23 cellular contexts compared by ENCODE assay signal in genomic region chr1:63630238-63630637, GRCh38. TPM values are rescaled to one million over a fixed set of nuclear protein-coding genes. Genes with fewer than 3 reads are reported as not detected.
DNase-seq lines count a peak whose midpoint lies in the region; ATAC-seq, FAIRE-seq and TF ChIP-seq lines count a peak whose summit lies in the region.
"Had no signal": no experiment of that assay in that cellular context is flagged by ENCODE, and none has a peak within 500 bp of the region (broad histone marks: within the 10 kb centered on the region; RNA-seq: fewer than 3 reads in every experiment).

No MANE protein-coding gene starts in this region.

- H3K36me3 ChIP-seq in bronchial epithelial cell (ENCODE audit: control insufficient read depth, insufficient read depth, low read length) (peaks cover 7% of the 10 kb centered on the region), MM.1S (replicated peaks; ENCODE audit: insufficient read depth, low read length) (no peaks in the 10 kb centered on the region), endodermal cell (ENCODE audit: control insufficient read depth, insufficient read depth, low read length) (peaks cover 61% of the 10 kb centered on the region)
- H3K36me3 ChIP-seq: MG63 had no signal

- no peaks in the 10 kb centered on the region for H3K27me3 ChIP-seq in bronchial epithelial cell (ENCODE audit: control insufficient read depth, insufficient read depth, low read length)
- no peaks in the 10 kb centered on the region for H3K27me3 ChIP-seq in foreskin keratinocyte
- no peaks in the 10 kb centered on the region for H3K27me3 ChIP-seq in MM.1S (replicated peaks; ENCODE audit: insufficient read depth, low read length)
- no peaks in the 10 kb centered on the region for H3K27me3 ChIP-seq in endodermal cell (ENCODE audit: control insufficient read depth, insufficient read depth, low read length, poor library complexity, severe bottlenecking)
- H3K27me3 ChIP-seq: MG63 had no signal

- H3K9me3 ChIP-seq in MM.1S (replicated peaks; ENCODE audit: insufficient read depth, low read length) = no peaks in the 10 kb centered on the region
- no peaks in the 10 kb centered on the region for H3K9me3 ChIP-seq in endodermal cell (ENCODE audit: control insufficient read depth, low read length)
- H3K9me3 ChIP-seq: Caco-2, MG63, SK-N-SH had no signal

- peak; percentile 27 for ATAC-seq in foreskin keratinocyte

- H3K4me1 Mint-ChIP-seq in endodermal cell = peaks cover 9% of the 10 kb centered on the region
- H3K4me1 Mint-ChIP-seq: IgD-negative memory B cell had no signal

- no peak overlapping the region for H3K9ac ChIP-seq in MM.1S (ENCODE audit: low read length)
- H3K9ac ChIP-seq in endodermal cell (ENCODE audit: extremely low read depth, low read length, poor library complexity, severe bottlenecking) = no peak overlapping the region
- H3K9ac ChIP-seq: SK-N-SH had no signal

- DNase-seq in AG10803 (ENCODE audit: low read depth) = peak; percentile 35
- DNase-seq in HPDE6-E6E7 (ENCODE audit: extremely low spot score) = peak; percentile 17
- DNase-seq in bronchial epithelial cell (ENCODE audit: low read depth) = peak; percentile 78
- peak; percentile 50 to 52 for DNase-seq in foreskin keratinocyte
- DNase-seq in MM.1S = no peak
- DNase-seq in NCI-H1694 (lab: John Stamatoyannopoulos, UW) = no peak
- DNase-seq in endodermal cell = no peak
- no peak for DNase-seq in foreskin fibroblast
- DNase-seq: Caco-2; CD4-positive, alpha-beta T cell; Karpas-422; MG63; NCI-H1092; NCI-H2081 treated with DMSO at 0.1 percent for 48 hours; NCI-H446 treated with DMSO at 0.1 percent for 48 hours; NCI-H748 treated with DMSO at 0.1 percent for 48 hours; OCI-M1; SHP77 treated with DMSO at 0.1 percent for 48 hours; SK-N-SH had no signal

- no peaks in the 10 kb centered on the region for H3K9me3 Mint-ChIP-seq in endodermal cell
- H3K9me3 Mint-ChIP-seq: CD4-positive, alpha-beta T cell; IgD-negative memory B cell had no signal

- 85 to 89% methylated on average over 4 of the region's 4 CpGs for WGBS in endodermal cell (ENCODE audit: insufficient coverage in 1 of 2, insufficient read length in 1 of 2), 2 experiments

- H3K4me1 ChIP-seq in foreskin keratinocyte (peaks cover 17% of the 10 kb centered on the region), MM.1S (ENCODE audit: low read length) (no peaks in the 10 kb centered on the region), endodermal cell (ENCODE audit: control insufficient read depth, insufficient read depth, low read length) (no peaks in the 10 kb centered on the region)

- no peak overlapping the region for H3K4me3 ChIP-seq in AG10803 (ENCODE audit: low read length)
- no peak overlapping the region for H3K4me3 ChIP-seq in bronchial epithelial cell (ENCODE audit: low read depth, low read length)
- no peak overlapping the region for H3K4me3 ChIP-seq in MM.1S (ENCODE audit: low read length)
- H3K4me3 ChIP-seq in endodermal cell (ENCODE audit: low read length) = no peak overlapping the region
- H3K4me3 ChIP-seq in foreskin fibroblast (ENCODE audit: low read depth in 1 of 2, low read length in 2 of 2) = no peak overlapping the region
- H3K4me3 ChIP-seq: MG63 had no signal

- H3K27ac ChIP-seq in foreskin keratinocyte (no peak overlapping the region), MM.1S (ENCODE audit: low read length) (no peak overlapping the region), endodermal cell (ENCODE audit: low read depth, low read length) (no peak overlapping the region)

- no peak overlapping the region for H3K4me2 ChIP-seq in MM.1S (ENCODE audit: low read depth, low read length)
- H3K4me2 ChIP-seq: SK-N-SH had no signal

- TF ChIP-seq CTCF in AG10803 (conservative IDR thresholded peaks at IDR 0.05; ENCODE audit: low read length) = no peak
- TF ChIP-seq CTCF in bronchial epithelial cell (IDR thresholded peaks at IDR 0.05; ENCODE audit: insufficient read depth, low read length, severe bottlenecking) = no peak
- no peak for TF ChIP-seq CTCF in foreskin keratinocyte (conservative IDR thresholded peaks at IDR 0.05)
- TF ChIP-seq CTCF in MM.1S (IDR thresholded peaks at IDR 0.05; ENCODE audit: low read length) = no peak
- no peak for TF ChIP-seq CTCF in endodermal cell (conservative IDR thresholded peaks at IDR 0.05)
- no peak for TF ChIP-seq CTCF in foreskin fibroblast (IDR thresholded peaks at IDR 0.05; ENCODE audit: low read depth, low read length)

- H3K9me2 ChIP-seq in MM.1S (replicated peaks; ENCODE audit: insufficient read depth, low read length) = no peaks in the 10 kb centered on the region
- H3K9me2 ChIP-seq: SK-N-SH had no signal

- peaks cover 48% of the 10 kb centered on the region for H3K36me3 Mint-ChIP-seq in endodermal cell (ENCODE audit: low read depth)

- H3K27me3 Mint-ChIP-seq in endodermal cell (ENCODE audit: insufficient read depth) = no peaks in the 10 kb centered on the region
- H3K27me3 Mint-ChIP-seq: CD4-positive, alpha-beta T cell; IgD-negative memory B cell had no signal

- H4K20me1 ChIP-seq in MM.1S (ENCODE audit: insufficient read depth, low read length) = no peaks in the 10 kb centered on the region

- no peaks in the 10 kb centered on the region for H3F3A ChIP-seq in MM.1S (ENCODE audit: insufficient read depth, low read length)

- no peak for FAIRE-seq in bronchial epithelial cell (lab: Jason Lieb, UNC)
- FAIRE-seq: A204.1, G401.6, H1 had no signal

- no peaks in the 10 kb centered on the region for H3K79me2 ChIP-seq in MM.1S (ENCODE audit: low read length)

- no peak overlapping the region for H2AFZ ChIP-seq in MM.1S (ENCODE audit: low read length)

- H3K27ac Mint-ChIP-seq in endodermal cell = no peak overlapping the region
- H3K27ac Mint-ChIP-seq: CD4-positive, alpha-beta T cell; IgD-negative memory B cell had no signal

- no peak overlapping the region for H3K4me3 Mint-ChIP-seq in endodermal cell
- H3K4me3 Mint-ChIP-seq: CD4-positive, alpha-beta T cell; IgD-negative memory B cell had no signal

RNA-seq across cellular contexts. Expression of gene PGM1, which starts 37.0 kb away (rescaled TPM):
- total RNA-seq in bronchial epithelial cell (42.4 and 69.2 TPM in 2 replicates), foreskin keratinocyte (33.3 and 49.4 TPM in 2 replicates), endodermal cell (100 to 1,000 TPM; 119 to 165 TPM)
- polyA plus RNA-seq in foreskin keratinocyte = 25.2 and 39.2 TPM in 2 replicates
- polyA plus RNA-seq in endodermal cell (2013, experiment 1 of 2) = 60.8 TPM
- polyA plus RNA-seq in endodermal cell (2013, experiment 2 of 2) = 52.3 TPM

Comparison
In these comparisons a context has a peak if more than half of its experiments do, and no peak if none do; other contexts are left out.
1. DNase-seq: peak in AG10803 (single experiment), HPDE6-E6E7 (single experiment), bronchial epithelial cell (single experiment) and foreskin keratinocyte (2 of 2); none in MM.1S (single experiment), NCI-H1694 (single experiment), endodermal cell (single experiment) and foreskin fibroblast (0 of 2).